Comparison of ENCODE assay signal across 31 cellular contexts in genomic region chr12:69679119-69679518, GRCh38. TPM values are rescaled to one million over a fixed set of nuclear protein-coding genes. Genes with fewer than 3 reads are reported as not detected.
"Had no signal": no experiment of that assay in that cellular context is flagged by ENCODE, and none has a peak within 500 bp of the region (broad histone marks: within the 10 kb centered on the region; RNA-seq: fewer than 3 reads in every experiment).

No MANE protein-coding gene starts in this region.

- DNase-seq: activated CD4-positive, alpha-beta T cell treated with anti-CD3 and anti-CD28 coated beads for 4 hours; activated CD4-positive, alpha-beta T cell treated with anti-CD3 and anti-CD28 coated beads, Interleukin-2, amount 50 U/mL, for 48 hours; activated CD8-positive, alpha-beta memory T cell treated with anti-CD3 and anti-CD28 coated beads for 24 hours; activated effector memory CD4-positive, alpha-beta T cell treated with Interleukin-2 at 50 U/mL for 16 hours; activated naive CD4-positive, alpha-beta T cell treated with Interleukin-2 at 50 U/mL for 16 hours; anterior cingulate cortex; body of pancreas; caudate nucleus; effector CD4-positive, alpha-beta T cell; esophagus squamous epithelium; head of caudate nucleus; hippocampal formation; naive B cell; nephron progenitor cell; ovary; retina; stimulated activated CD4-positive, alpha-beta T cell treated with anti-CD3 and anti-CD28 coated beads, Interleukin-1b, Interleukin-23, amount 100 ng/mL, for 48 hours; stimulated activated CD4-positive, alpha-beta T cell treated with anti-CD3 and anti-CD28 coated beads, Interleukin-4, amount 100 ng/mL, for 4 hours; stimulated activated CD8-positive, alpha-beta memory T cell treated with anti-CD3 and anti-CD28 coated beads, Interleukin-4, amount 100 ng/mL, for 48 hours; stomach; T-helper 9 cell; thyroid gland; upper lobe of right lung had no signal

- H3K36me3 ChIP-seq: esophagus squamous epithelium, gastroesophageal sphincter, neutrophil, ovary, prostate gland, stomach, thyroid gland, upper lobe of right lung had no signal

- H3K9me3 ChIP-seq: body of pancreas, esophagus squamous epithelium, gastroesophageal sphincter, neutrophil, ovary, prostate gland, stomach, thyroid gland, upper lobe of right lung had no signal

- H3K27ac ChIP-seq: body of pancreas, epithelial cell of prostate, esophagus squamous epithelium, gastroesophageal sphincter, neutrophil, ovary, prostate gland, stomach, thyroid gland, upper lobe of right lung, VCaP had no signal

- H3K27me3 ChIP-seq: body of pancreas, esophagus squamous epithelium, gastroesophageal sphincter, neutrophil, ovary, stomach, thyroid gland, upper lobe of right lung had no signal

- H3K4me1 ChIP-seq: body of pancreas, esophagus squamous epithelium, gastroesophageal sphincter, stomach, thyroid gland, upper lobe of right lung had no signal

- ATAC-seq: body of pancreas; gastroesophageal sphincter; sciatic nerve; stimulated activated memory B cell treated with anti-CD40 and anti-IgM and Interleukin-4, amounts not matched to agents 10 μg/mL and 1 μg/mL and 100 μg/mL, for 72 hours; upper lobe of right lung had no signal

- H3K4me3 ChIP-seq: body of pancreas, esophagus squamous epithelium, gastroesophageal sphincter, ovary, prostate gland, smooth muscle cell, stomach, thyroid gland, upper lobe of right lung had no signal

RNA-seq across cellular contexts. Expression of gene BEST3, which starts 20.0 kb away (rescaled TPM):
- total RNA-seq: esophagus squamous epithelium, ovary, sciatic nerve, upper lobe of right lung had no signal
- polyA plus RNA-seq: smooth muscle cell, stomach had no signal
